9 cellular contexts compared by ENCODE assay signal in genomic region chr10:128125944-128126764, GRCh38. TPM values are rescaled to one million over a fixed set of nuclear protein-coding genes. Genes with fewer than 3 reads are reported as not detected.
DNase-seq lines count a peak whose midpoint lies in the region; ATAC-seq, FAIRE-seq and TF ChIP-seq lines count a peak whose summit lies in the region.
"Had no signal": no experiment of that assay in that cellular context is flagged by ENCODE, and none has a peak within 500 bp of the region (broad histone marks: within the 10 kb centered on the region; RNA-seq: fewer than 3 reads in every experiment).

MKI67 (minus strand) TSS chr10:128126423; CDS start chr10:128125667, 756 bp downstream.

- H3K9ac ChIP-seq in kidney (ENCODE audit: low read length in 2 of 2) = no peak within 1 kb of the TSS

- no peaks in the 10 kb centered on the region for H3K9me3 Mint-ChIP-seq in central memory CD8-positive, alpha-beta T cell

- peaks cover 30% of the 10 kb centered on the region for H3K4me1 Mint-ChIP-seq in central memory CD8-positive, alpha-beta T cell

- no peak for TF ChIP-seq CTCF in AG10803 (conservative IDR thresholded peaks at IDR 0.05; ENCODE audit: low read length)
- TF ChIP-seq CTCF in kidney (IDR thresholded peaks at IDR 0.05; ENCODE audit: borderline replicate concordance, extremely low read depth, insufficient read depth) = no peak

- H3K36me3 ChIP-seq in kidney (ENCODE audit: control insufficient read depth in 1 of 2, insufficient read depth in 2 of 2, low read length in 2 of 2) = no peaks in the 10 kb centered on the region

- peaks cover 9% of the 10 kb centered on the region for H3K36me3 Mint-ChIP-seq in central memory CD8-positive, alpha-beta T cell (ENCODE audit: insufficient read depth)

- H3K9me3 ChIP-seq in kidney (ENCODE audit: control insufficient read depth in 1 of 2, low read length in 2 of 2) = no peaks in the 10 kb centered on the region

- H3K27ac Mint-ChIP-seq in central memory CD8-positive, alpha-beta T cell (ENCODE audit: low read depth) = peak within 1 kb of the TSS; percentile 80

- peak; percentile 73 for ATAC-seq in GM19025 (IDR thresholded peaks at IDR 0.05; ENCODE audit: low read depth, unreplicated experiment)
- peak; percentile 88 for ATAC-seq in HG03196 (IDR thresholded peaks at IDR 0.05; ENCODE audit: unreplicated experiment)
- ATAC-seq in central memory CD8-positive, alpha-beta T cell (replicated peaks; ENCODE audit: extremely low read depth, poor library complexity, severe bottlenecking) = peak; percentile 88

- DNase-seq in AG10803 (ENCODE audit: low read depth) (peak; percentile 80), NCI-H345 (lab: John Stamatoyannopoulos, UW) (peak; percentile 90), kidney (peak; percentile 90)
- DNase-seq in activated CD4-positive, CD25-positive, alpha-beta regulatory T cell treated with anti-CD3 and anti-CD28 coated beads, Interleukin-2, amount 50 U/mL, for 16 hours (ENCODE audit: low read depth, low spot score) = peak; percentile 84
- DNase-seq in central memory CD8-positive, alpha-beta T cell (ENCODE audit: low spot score in 2 of 2) = peak; percentile 68 to 83
- peak; percentile 70 to 86 for DNase-seq in stimulated activated CD4-positive, alpha-beta T cell treated with anti-CD3 and anti-CD28 coated beads, Interleukin-15, amount 100 ng/mL, for 1 hour (ENCODE audit: low read depth in 1 of 2, low spot score in 1 of 2)

- FAIRE-seq in kidney (lab: Jason Lieb, UNC) = no peak
- FAIRE-seq: TTC549 had no signal

- no peak within 1 kb of the TSS for H3K27ac ChIP-seq in kidney (ENCODE audit: low read depth in 2 of 2, low read length in 2 of 2)

- H3K4me1 ChIP-seq in kidney (ENCODE audit: control insufficient read depth in 1 of 2, insufficient read depth in 1 of 2, low read depth in 1 of 2, low read length in 2 of 2) = peaks cover 0 to 6% of the 10 kb centered on the region in 2 donors

- H3K4me3 ChIP-seq in AG10803 (ENCODE audit: low read length) (peak within 1 kb of the TSS; percentile 72), kidney (ENCODE audit: low read length in 2 of 2) (peak within 1 kb of the TSS; percentile 26 to 49)

- H3K4me3 Mint-ChIP-seq in central memory CD8-positive, alpha-beta T cell = peak within 1 kb of the TSS; percentile 85

- H3K27me3 Mint-ChIP-seq in central memory CD8-positive, alpha-beta T cell = peaks cover 18% of the 10 kb centered on the region

- intact Hi-C loops in kidney (cut with DNase I) = no loop called here

RNA-seq across cellular contexts. Expression of gene MKI67, which starts in this region (rescaled TPM):
- total RNA-seq in kidney = 2.4 TPM
- polyA plus RNA-seq in kidney (ENCODE audit: insufficient read depth, low read depth, low replicate concordance) = 0.04 TPM
